Comparison of ENCODE assay signal across 6 cellular contexts in genomic region chr5:177304392-177305119, GRCh38. TPM values are rescaled to one million over a fixed set of nuclear protein-coding genes. Genes with fewer than 3 reads are reported as not detected.
A peak's percentile ranks its signal among the peaks of the same experiment; 100 is the strongest.
DNase-seq lines count a peak whose midpoint lies in the region; ATAC-seq and TF ChIP-seq lines count a peak whose summit lies in the region.

No MANE protein-coding gene starts in this region.

- peak overlapping the region; percentile 91 for H3K4me3 ChIP-seq in CD4-positive, CD25-positive, alpha-beta regulatory T cell (ENCODE audit: low read depth, low read length)
- H3K4me3 ChIP-seq in PC-3 (ENCODE audit: low read length) (peak overlapping the region; percentile 86), foreskin fibroblast (ENCODE audit: low read depth in 1 of 2, low read length in 2 of 2) (peak overlapping the region; percentile 68 to 92)

- BruUV-seq in PC-3 (replicated peaks; lab: Mats Ljungman, UMichigan) = TSS peak; percentile 54

- peaks cover 15 to 77% (median 50%) of the 10 kb centered on the region in 4 donors for H3K4me1 Mint-ChIP-seq in CD4-positive, CD25-positive, alpha-beta regulatory T cell
- H3K4me1 Mint-ChIP-seq in type B pancreatic cell (ENCODE audit: unreplicated experiment) = peaks cover 50% of the 10 kb centered on the region

- CTCF ChIA-PET in PC-3 (lab: Charles Lee) = no interaction called here

- peak overlapping the region; percentile 97 for H3K4me2 ChIP-seq in PC-3 (ENCODE audit: low read length)

- H3K27me3 Mint-ChIP-seq in CD4-positive, CD25-positive, alpha-beta regulatory T cell = peaks cover 4% of the 10 kb centered on the region
- no peaks in the 10 kb centered on the region for H3K27me3 Mint-ChIP-seq in type B pancreatic cell

- DNase-seq in CD4-positive, CD25-positive, alpha-beta regulatory T cell = peak in 1 of 3 donors; percentile 44
- DNase-seq in PC-3 = peak; percentile 57
- no peak for DNase-seq in foreskin fibroblast
- DNase-seq in type B pancreatic cell (ENCODE audit: extremely low spot score, unreplicated experiment) = no peak
- DNase-seq in NCI-H2227 treated with DMSO at 0.1 percent for 48 hours (lab: John Stamatoyannopoulos, UW) = no peak
- DNase-seq in SKM-1 (lab: John Stamatoyannopoulos, UW; ENCODE audit: unreplicated experiment) = no peak

- H3F3A ChIP-seq in PC-3 (ENCODE audit: low read length, unreplicated experiment) = peaks cover 19% of the 10 kb centered on the region

- H3K27ac ChIP-seq in CD4-positive, CD25-positive, alpha-beta regulatory T cell (ENCODE audit: insufficient read depth, low read length, poor library complexity, severe bottlenecking) = peak overlapping the region; percentile 70
- peak overlapping the region; percentile 92 for H3K27ac ChIP-seq in PC-3 (ENCODE audit: low read length)

- peaks cover 17% of the 10 kb centered on the region for H3K36me3 ChIP-seq in CD4-positive, CD25-positive, alpha-beta regulatory T cell (ENCODE audit: control insufficient read depth, insufficient read depth, low read length)
- peaks cover 18% of the 10 kb centered on the region; the same call in 1 of the 2 replicates for H3K36me3 ChIP-seq in PC-3 (ENCODE audit: low read depth, low read length)

- no peak overlapping the region for H2AFZ ChIP-seq in PC-3 (ENCODE audit: low read length)

- intact Hi-C loops in PC-3 (cut with micrococcal nuclease) = loop anchor here (5.0 kb wide), 2 partner anchors 172 to 193 kb away; partner anchors contain the start of genes NSD1 and PDLIM7

- peaks cover 63% of the 10 kb centered on the region for H3K4me1 ChIP-seq in CD4-positive, CD25-positive, alpha-beta regulatory T cell (ENCODE audit: control insufficient read depth, insufficient read depth, low read length, poor library complexity, severe bottlenecking)
- peaks cover 48% of the 10 kb centered on the region for H3K4me1 ChIP-seq in PC-3 (ENCODE audit: insufficient read depth, low read length)

- H3K9me3 ChIP-seq in CD4-positive, CD25-positive, alpha-beta regulatory T cell (ENCODE audit: control insufficient read depth in 2 of 2, low read length in 2 of 2) = no peaks in the 10 kb centered on the region
- no peaks in the 10 kb centered on the region for H3K9me3 ChIP-seq in PC-3 (ENCODE audit: low read length)

- peaks cover 12% of the 10 kb centered on the region for H3K36me3 Mint-ChIP-seq in CD4-positive, CD25-positive, alpha-beta regulatory T cell
- peaks cover 16% of the 10 kb centered on the region for H3K36me3 Mint-ChIP-seq in type B pancreatic cell

- no peaks in the 10 kb centered on the region for H3K27me3 ChIP-seq in CD4-positive, CD25-positive, alpha-beta regulatory T cell (ENCODE audit: control insufficient read depth, insufficient read depth, low read length)
- no peaks in the 10 kb centered on the region for H3K27me3 ChIP-seq in PC-3 (ENCODE audit: low read length)

- POLR2A ChIA-PET in PC-3 (lab: Charles Lee; ENCODE audit: unreplicated experiment) = no interaction called here

- H3K27ac Mint-ChIP-seq in CD4-positive, CD25-positive, alpha-beta regulatory T cell = peak overlapping the region; percentile 91 to 95 (median 95)
- H3K27ac Mint-ChIP-seq in type B pancreatic cell = peak overlapping the region; percentile 100

- TF ChIP-seq CTCF in PC-3 (conservative IDR thresholded peaks at IDR 0.05; ENCODE audit: low read depth, low read length) = no peak
- TF ChIP-seq CTCF in foreskin fibroblast (IDR thresholded peaks at IDR 0.05; ENCODE audit: low read depth, low read length) = no peak
- TF ChIP-seq CTCF in type B pancreatic cell (conservative IDR thresholded peaks at IDR 0.05) = no peak

- no peak for ATAC-seq in CD4-positive, CD25-positive, alpha-beta regulatory T cell (ENCODE audit: low read depth in 2 of 2)
- no peak for ATAC-seq in PC-3

- H3K79me2 ChIP-seq in PC-3 (ENCODE audit: low read length) = peaks cover 50% of the 10 kb centered on the region

- H3K9me2 ChIP-seq in PC-3 (replicated peaks; ENCODE audit: low read length) = no peaks in the 10 kb centered on the region

- H3K9me3 Mint-ChIP-seq in CD4-positive, CD25-positive, alpha-beta regulatory T cell = no peaks in the 10 kb centered on the region
- H3K9me3 Mint-ChIP-seq in type B pancreatic cell = no peaks in the 10 kb centered on the region

- peak overlapping the region; percentile 89 for H3K9ac ChIP-seq in PC-3 (ENCODE audit: low read length)

- H3K4me3 Mint-ChIP-seq in CD4-positive, CD25-positive, alpha-beta regulatory T cell = peak overlapping the region; percentile 92 to 99 (median 95)
- H3K4me3 Mint-ChIP-seq in type B pancreatic cell = peak overlapping the region; percentile 96

- H4K20me1 ChIP-seq in PC-3 (ENCODE audit: low read length) = peaks cover 25% of the 10 kb centered on the region

RNA-seq across cellular contexts. Expression of gene PRELID1, which starts 1.0 kb away (rescaled TPM):
- 60.6 TPM for total RNA-seq in CD4-positive, CD25-positive, alpha-beta regulatory T cell
- 100 to 1,000 TPM; 185 to 210 (median 192) TPM for polyA plus RNA-seq in CD4-positive, CD25-positive, alpha-beta regulatory T cell
- 496 and 505 TPM in 2 replicates for total RNA-seq in PC-3 (2014; rRNA removed)
- 126 and 163 TPM in 2 replicates for total RNA-seq in type B pancreatic cell (ENCODE audit: low replicate concordance)

RNA-seq across cellular contexts. Expression of gene RAB24, which starts 1.0 kb away (rescaled TPM):
- 15.3 TPM for total RNA-seq in CD4-positive, CD25-positive, alpha-beta regulatory T cell
- 10 to 100 TPM in 2 of 4 donors, 1 to 10 TPM in 2; 5.1 to 12.8 (median 10.1) TPM for polyA plus RNA-seq in CD4-positive, CD25-positive, alpha-beta regulatory T cell
- total RNA-seq in PC-3 (2014; rRNA removed) (40.3 and 41.1 TPM in 2 replicates), type B pancreatic cell (ENCODE audit: low replicate concordance) (42.6 and 46.2 TPM in 2 replicates)

RNA-seq across cellular contexts. Expression of gene MXD3, which starts 7.1 kb away (rescaled TPM):
- 8.7 TPM for total RNA-seq in CD4-positive, CD25-positive, alpha-beta regulatory T cell
- polyA plus RNA-seq in CD4-positive, CD25-positive, alpha-beta regulatory T cell = 1 to 10 TPM in 1 of 4 donors, under 1 TPM in 3; 0.36 to 2.8 (median 0.84) TPM
- total RNA-seq in PC-3 (2014; rRNA removed) (45.7 and 55.1 TPM in 2 replicates), type B pancreatic cell (ENCODE audit: low replicate concordance) (10.2 and 29.5 TPM in 2 replicates)

RNA-seq across cellular contexts. Expression of gene LMAN2, which starts 46.9 kb away (rescaled TPM):
- 77.9 TPM for total RNA-seq in CD4-positive, CD25-positive, alpha-beta regulatory T cell
- polyA plus RNA-seq in CD4-positive, CD25-positive, alpha-beta regulatory T cell = 100 to 1,000 TPM; 227 to 289 (median 240) TPM
- total RNA-seq in PC-3 (2014; rRNA removed) (310 and 369 TPM in 2 replicates), type B pancreatic cell (ENCODE audit: low replicate concordance) (102 and 129 TPM in 2 replicates)

RNA-seq across cellular contexts. Expression of gene RGS14, which starts 53.2 kb away (rescaled TPM):
- total RNA-seq in CD4-positive, CD25-positive, alpha-beta regulatory T cell = 93.3 TPM
- 10 to 100 TPM; 40.1 to 59.8 (median 52.7) TPM for polyA plus RNA-seq in CD4-positive, CD25-positive, alpha-beta regulatory T cell
- 32.3 TPM in 2 replicates for total RNA-seq in PC-3 (2014; rRNA removed)
- 8.9 and 16.6 TPM in 2 replicates for total RNA-seq in type B pancreatic cell (ENCODE audit: low replicate concordance)
